Comparison of ENCODE assay signal across 8 cellular contexts in genomic region chr18:6920099-6920955, GRCh38.
DNase-seq lines count a peak whose midpoint lies in the region; ATAC-seq and TF ChIP-seq lines count a peak whose summit lies in the region.

No MANE protein-coding gene starts in this region.

- H3K9me3 ChIP-seq in BE2C (no peaks in the 10 kb centered on the region), cardiac muscle cell (ENCODE audit: low read depth) (no peaks in the 10 kb centered on the region)

- H3K27ac ChIP-seq in cardiac muscle cell, result no peak overlapping the region

- intact Hi-C loops in sciatic nerve (cut with DNase I), result no loop called here

- peaks cover 0 to 2% of the 10 kb centered on the region in 2 donors for H3K36me3 Mint-ChIP-seq in activated T-cell treated with anti-CD3 and anti-CD28 coated beads, Interleukin-2, amount 50 U/mL, for 72 hours (ENCODE audit: insufficient read depth in 2 of 2)

- no peak overlapping the region for H3K4me3 Mint-ChIP-seq in activated T-cell treated with anti-CD3 and anti-CD28 coated beads, Interleukin-2, amount 50 U/mL, for 72 hours

- no peak overlapping the region for H3K4me3 ChIP-seq in BE2C (ENCODE audit: low read depth, low read length)
- H3K4me3 ChIP-seq in cardiac muscle cell, result no peak overlapping the region

- H3K27me3 ChIP-seq in BE2C (no peaks in the 10 kb centered on the region), cardiac muscle cell (no peaks in the 10 kb centered on the region)

- H3K4me1 ChIP-seq in BE2C, result no peaks in the 10 kb centered on the region
- no peaks in the 10 kb centered on the region for H3K4me1 ChIP-seq in cardiac muscle cell (ENCODE audit: low read depth)

- H3K27ac Mint-ChIP-seq in activated T-cell treated with anti-CD3 and anti-CD28 coated beads, Interleukin-2, amount 50 U/mL, for 72 hours, result peak overlapping the region; percentile 51

- peak; percentile 76 for TF ChIP-seq CTCF in BE2C (IDR thresholded peaks at IDR 0.05; ENCODE audit: low read depth, low read length)
- TF ChIP-seq CTCF in GM20000 (IDR thresholded peaks at IDR 0.05; ENCODE audit: extremely low read depth, missing control alignments), result peak; percentile 77
- TF ChIP-seq CTCF in cardiac muscle cell (IDR thresholded peaks at IDR 0.05; ENCODE audit: low read depth, low read length), result peak; percentile 92

- no peak for ATAC-seq in activated T-cell treated with anti-CD3 and anti-CD28 coated beads, Interleukin-2, amount 50 U/mL, for 72 hours (replicated peaks in 1 of 2)
- ATAC-seq in sciatic nerve (peak; percentile 36), GM18873 (IDR thresholded peaks at IDR 0.05; ENCODE audit: low FRiP score, unreplicated experiment) (no peak), HG02798 (IDR thresholded peaks at IDR 0.05; ENCODE audit: poor library complexity, unreplicated experiment) (no peak)

- H3K4me1 Mint-ChIP-seq in activated T-cell treated with anti-CD3 and anti-CD28 coated beads, Interleukin-2, amount 50 U/mL, for 72 hours (ENCODE audit: low read depth), result no peaks in the 10 kb centered on the region

- peaks cover 2 to 3% of the 10 kb centered on the region in 2 donors for H3K9me3 Mint-ChIP-seq in activated T-cell treated with anti-CD3 and anti-CD28 coated beads, Interleukin-2, amount 50 U/mL, for 72 hours

- peak; percentile 29 for DNase-seq in BE2C
- peak; percentile 68 for DNase-seq in GM20000 (ENCODE audit: low spot score)
- peak; percentile 71 for DNase-seq in NCI-H345 (lab: John Stamatoyannopoulos, UW)
- peak; percentile 21 to 24 for DNase-seq in activated T-cell treated with anti-CD3 and anti-CD28 coated beads, Interleukin-2, amount 50 U/mL, for 72 hours
- peak; percentile 73 to 82 for DNase-seq in cardiac muscle cell (ENCODE audit: low read depth in 1 of 2, low spot score in 1 of 2)
- peak; percentile 63 for DNase-seq in sciatic nerve (ENCODE audit: low spot score)

- H3K36me3 ChIP-seq in BE2C (no peaks in the 10 kb centered on the region), cardiac muscle cell (no peaks in the 10 kb centered on the region)

- peaks cover 7% of the 10 kb centered on the region for H3K27me3 Mint-ChIP-seq in activated T-cell treated with anti-CD3 and anti-CD28 coated beads, Interleukin-2, amount 50 U/mL, for 72 hours (ENCODE audit: low read depth)

Comparison
In these comparisons a context has a peak if more than half of its experiments do, and no peak if none do; other contexts are left out.
1. DNase-seq: peak in every context shown above with its lines; median percentile 78 in cardiac muscle cell; 71 in NCI-H345; 68 in GM20000; 63 in sciatic nerve; 29 in BE2C; 22 in activated T-cell treated with anti-CD3 and anti-CD28 coated beads, Interleukin-2, amount 50 U/mL, for 72 hours.